Comparison of ENCODE assay signal across 13 cellular contexts in the genomic region with DNA sequence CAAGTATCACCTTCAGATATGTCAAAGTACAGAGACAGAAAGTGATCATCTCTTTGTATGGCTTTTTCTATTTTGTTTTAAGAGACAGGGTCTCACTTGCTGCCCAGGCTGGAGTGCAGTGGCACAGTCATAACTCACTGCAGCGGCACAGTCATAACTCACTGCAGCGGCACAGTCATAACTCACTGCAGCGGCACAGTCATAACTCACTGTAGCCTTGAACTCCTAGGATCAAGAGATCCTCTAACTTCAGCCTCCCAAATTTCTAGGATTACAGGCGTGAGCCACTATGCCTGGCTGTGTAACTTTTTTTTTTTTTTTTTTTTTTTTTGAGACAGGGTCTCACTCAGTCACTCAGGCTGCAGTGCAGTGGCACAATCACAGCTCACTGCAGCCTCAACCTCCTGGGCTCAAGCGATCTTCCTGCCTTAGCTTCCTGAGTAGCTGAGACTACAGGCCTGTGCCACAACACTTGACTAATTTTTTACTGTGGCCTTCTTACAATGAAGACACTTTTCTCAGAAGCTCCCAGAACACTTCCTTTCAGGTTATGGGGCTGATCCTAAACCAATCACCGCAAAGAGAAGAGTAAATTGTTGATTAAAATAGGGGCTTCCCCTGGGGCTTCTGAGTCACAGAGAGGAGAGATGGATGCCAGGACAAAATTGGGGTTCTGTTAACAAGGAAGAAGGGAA. TPM values are rescaled to one million over a fixed set of nuclear protein-coding genes. Genes with fewer than 3 reads are reported as not detected.
DNase-seq lines count a peak whose midpoint lies in the region; ATAC-seq and TF ChIP-seq lines count a peak whose summit lies in the region.
"Had no signal": no experiment of that assay in that cellular context is flagged by ENCODE, and none has a peak within 500 bp of the region (broad histone marks: within the 10 kb centered on the region; RNA-seq: fewer than 3 reads in every experiment).

No MANE protein-coding gene starts in this region.

- no peaks in the 10 kb centered on the region for H3K36me3 ChIP-seq in Caco-2 (ENCODE audit: control insufficient read depth, insufficient read depth, low read length)
- H3K36me3 ChIP-seq: BLaER1 treated with 17β-estradiol and CSF1 and Interleukin-3, amounts not matched to agents 10 nM and 100 nM; heart right ventricle had no signal

- 0 out of 2 replicates have a peak, but pooled peaks cover 4% of the 10 kb centered on the region for H3K4me1 ChIP-seq in Caco-2
- H3K4me1 ChIP-seq: body of pancreas had no signal

- H3K27me3 Mint-ChIP-seq in CD4-positive, alpha-beta T cell = no peaks in the 10 kb centered on the region
- H3K27me3 Mint-ChIP-seq in activated CD8-positive, alpha-beta T cell treated with anti-CD3 and anti-CD28 coated beads for 36 hours = peaks cover 1% of the 10 kb centered on the region
- H3K27me3 Mint-ChIP-seq in Caco-2 (ENCODE audit: insufficient read depth, unreplicated experiment) = no peaks in the 10 kb centered on the region

- intact Hi-C loops in CD4-positive, alpha-beta T cell (cut with DNase I, micrococcal nuclease) = loop anchor here (1.0 to 5.0 kb wide), 3 partner anchors 251 to 698 kb away; a partner anchor contains a TSS
- intact Hi-C loops in activated CD8-positive, alpha-beta T cell treated with anti-CD3 and anti-CD28 coated beads for 36 hours (cut with micrococcal nuclease) = loop anchor here (2.0 to 10.0 kb wide), 3 partner anchors 250 to 538 kb away; a partner anchor contains a TSS
- intact Hi-C loops in Caco-2 (cut with micrococcal nuclease; ENCODE audit: unreplicated experiment) = loop anchor here (1.0 kb wide), 3 partner anchors 352 to 698 kb away; no protein-coding TSS in a partner anchor

- no peaks in the 10 kb centered on the region for H3K9me3 ChIP-seq in CD4-positive, alpha-beta T cell (ENCODE audit: control insufficient read depth, low read length)
- H3K9me3 ChIP-seq in Caco-2 = no peaks in the 10 kb centered on the region
- H3K9me3 ChIP-seq: body of pancreas, heart right ventricle had no signal

- no peak overlapping the region for H3K27ac Mint-ChIP-seq in CD4-positive, alpha-beta T cell
- H3K27ac Mint-ChIP-seq in activated CD8-positive, alpha-beta T cell treated with anti-CD3 and anti-CD28 coated beads for 36 hours = peak overlapping the region; percentile 82
- H3K27ac Mint-ChIP-seq in Caco-2 (ENCODE audit: unreplicated experiment) = no peak overlapping the region
- H3K27ac Mint-ChIP-seq: GM23338 had no signal

- ATAC-seq in CD4-positive, alpha-beta T cell (ENCODE audit: poor library complexity) = peak; percentile 44
- ATAC-seq in GM19351 (IDR thresholded peaks at IDR 0.05; ENCODE audit: unreplicated experiment) (peak; percentile 76), HG03025 (IDR thresholded peaks at IDR 0.05; ENCODE audit: low FRiP score, unreplicated experiment) (peak; percentile 54), GM18498 (IDR thresholded peaks at IDR 0.05; ENCODE audit: unreplicated experiment) (no peak)
- peak; percentile 75 for ATAC-seq in activated CD8-positive, alpha-beta T cell treated with anti-CD3 and anti-CD28 coated beads for 36 hours
- ATAC-seq: body of pancreas, GM23338, heart right ventricle had no signal

- peaks cover 23% of the 10 kb centered on the region for H3K4me1 Mint-ChIP-seq in CD4-positive, alpha-beta T cell (ENCODE audit: low read depth)
- peaks cover 50% of the 10 kb centered on the region for H3K4me1 Mint-ChIP-seq in activated CD8-positive, alpha-beta T cell treated with anti-CD3 and anti-CD28 coated beads for 36 hours (ENCODE audit: low read depth)
- no peaks in the 10 kb centered on the region for H3K4me1 Mint-ChIP-seq in Caco-2 (ENCODE audit: low read depth, unreplicated experiment)

- BruUV-seq in Caco-2 (replicated peaks; lab: Mats Ljungman, UMichigan) = no TSS peak

- H3K9me3 Mint-ChIP-seq in CD4-positive, alpha-beta T cell = no peaks in the 10 kb centered on the region
- H3K9me3 Mint-ChIP-seq in activated CD8-positive, alpha-beta T cell treated with anti-CD3 and anti-CD28 coated beads for 36 hours = peaks cover 4% of the 10 kb centered on the region
- H3K9me3 Mint-ChIP-seq in Caco-2 (ENCODE audit: unreplicated experiment) = no peaks in the 10 kb centered on the region
- H3K9me3 Mint-ChIP-seq: GM23338 had no signal

- H3K27ac ChIP-seq in CD4-positive, alpha-beta T cell (ENCODE audit: low read depth, low read length) = no peak overlapping the region
- H3K27ac ChIP-seq: BLaER1 treated with 17β-estradiol and CSF1 and Interleukin-3, amounts not matched to agents 10 nM and 100 nM; body of pancreas; heart right ventricle had no signal

- H3K27me3 ChIP-seq in CD4-positive, alpha-beta T cell (ENCODE audit: control insufficient read depth, insufficient read depth, low read length) = no peaks in the 10 kb centered on the region
- no peaks in the 10 kb centered on the region for H3K27me3 ChIP-seq in Caco-2 (replicated peaks; ENCODE audit: control insufficient read depth, insufficient read depth, low read length)
- H3K27me3 ChIP-seq: BLaER1 treated with 17β-estradiol and CSF1 and Interleukin-3, amounts not matched to agents 10 nM and 100 nM; body of pancreas; heart right ventricle had no signal

- H3K4me3 Mint-ChIP-seq in CD4-positive, alpha-beta T cell = no peak overlapping the region
- no peak overlapping the region for H3K4me3 Mint-ChIP-seq in activated CD8-positive, alpha-beta T cell treated with anti-CD3 and anti-CD28 coated beads for 36 hours
- no peak overlapping the region for H3K4me3 Mint-ChIP-seq in Caco-2 (ENCODE audit: unreplicated experiment)
- H3K4me3 Mint-ChIP-seq: GM23338 had no signal

- no peaks in the 10 kb centered on the region for H3K36me3 Mint-ChIP-seq in CD4-positive, alpha-beta T cell (ENCODE audit: low read depth)
- H3K36me3 Mint-ChIP-seq in activated CD8-positive, alpha-beta T cell treated with anti-CD3 and anti-CD28 coated beads for 36 hours (ENCODE audit: low read depth) = peaks cover 13% of the 10 kb centered on the region
- H3K36me3 Mint-ChIP-seq in Caco-2 (ENCODE audit: insufficient read depth, unreplicated experiment) = peaks cover 13% of the 10 kb centered on the region

- POLR2A ChIA-PET in CD4-positive, alpha-beta T cell (lab: Charles Lee) = no interaction called here
- POLR2A ChIA-PET in activated CD8-positive, alpha-beta T cell treated with anti-CD3 and anti-CD28 coated beads for 36 hours (lab: Charles Lee) = interaction anchor here (0.9 kb wide), 1 partner anchor 99 kb away, joined by 3 read pairs; no protein-coding TSS in a partner anchor
- POLR2A ChIA-PET in Caco-2 (lab: Charles Lee) = no interaction called here

- no peak for DNase-seq in CD4-positive, alpha-beta T cell
- peak; percentile 77 for DNase-seq in activated CD8-positive, alpha-beta T cell treated with anti-CD3 and anti-CD28 coated beads for 36 hours
- DNase-seq in Caco-2 = no peak
- no peak for DNase-seq in NCI-H748 (lab: John Stamatoyannopoulos, UW; ENCODE audit: unreplicated experiment)
- DNase-seq in epidermal melanocyte (ENCODE audit: insufficient read length, low spot score) = no peak
- DNase-seq: body of pancreas, heart right ventricle, NCI-H1436 treated with DMSO at 0.1 percent for 48 hours had no signal

- H3K4me3 ChIP-seq in Caco-2 (ENCODE audit: low read depth, low read length) = no peak overlapping the region
- H3K4me3 ChIP-seq: BLaER1 treated with 17β-estradiol and CSF1 and Interleukin-3, amounts not matched to agents 10 nM and 100 nM; body of pancreas; GM23338; heart right ventricle had no signal

- CTCF ChIA-PET in CD4-positive, alpha-beta T cell (lab: Charles Lee) = interaction anchor here (0.9 to 1.5 kb wide), 2 partner anchors 251 to 438 kb away, joined by 4 to 6 read pairs; a partner anchor contains a TSS
- CTCF ChIA-PET in activated CD8-positive, alpha-beta T cell treated with anti-CD3 and anti-CD28 coated beads for 36 hours (lab: Charles Lee) = interaction anchor here (0.8 to 3.0 kb wide), 11 partner anchors 10 to 438 kb away, joined by 3 to 10 read pairs (median 4); a partner anchor contains a TSS
- CTCF ChIA-PET in Caco-2 (lab: Charles Lee) = no interaction called here

- no peak for TF ChIP-seq CTCF in CD4-positive, alpha-beta T cell (IDR thresholded peaks at IDR 0.05)
- no peak for TF ChIP-seq CTCF in activated CD8-positive, alpha-beta T cell treated with anti-CD3 and anti-CD28 coated beads for 36 hours (IDR thresholded peaks at IDR 0.05)
- no peak for TF ChIP-seq CTCF in Caco-2 (IDR thresholded peaks at IDR 0.05; ENCODE audit: insufficient read depth in 1 of 2, low read depth in 1 of 2, low read length in 1 of 2, severe bottlenecking in 1 of 2, unreplicated experiment in 1 of 2)

RNA-seq across cellular contexts. Expression of a gene that starts 9.0 kb away (rescaled TPM):
- total RNA-seq in CD4-positive, alpha-beta T cell = 1 to 10 TPM; 6.3 to 6.6 TPM
- total RNA-seq in activated CD8-positive, alpha-beta T cell treated with anti-CD3 and anti-CD28 coated beads for 36 hours = 10 to 100 TPM; 59.6 to 60.5 TPM
- total RNA-seq in Caco-2 (2022) = 81.3 and 82.0 TPM in 2 replicates

RNA-seq across cellular contexts. Expression of a gene that starts 48.5 kb away (rescaled TPM):
- total RNA-seq in CD4-positive, alpha-beta T cell = 10 to 100 TPM; 32.1 to 35.4 TPM
- 100 to 1,000 TPM; 114 to 117 TPM for total RNA-seq in activated CD8-positive, alpha-beta T cell treated with anti-CD3 and anti-CD28 coated beads for 36 hours
- 68.3 and 75.5 TPM in 2 replicates for total RNA-seq in Caco-2 (2022)

Comparison
In these comparisons a context has a peak if more than half of its experiments do, and no peak if none do; other contexts are left out.
1. RNA of a gene that starts 9.0 kb away (total RNA-seq): 81.3 to 82.0 TPM in Caco-2 and 59.6 to 60.5 TPM in activated CD8-positive, alpha-beta T cell treated with anti-CD3 and anti-CD28 coated beads for 36 hours; 6.3 to 6.6 TPM in CD4-positive, alpha-beta T cell; every median in the first group is over 4 times any median in the second.